ENCODE assay signal across 8 cellular contexts in genomic region chr14:21437063-21437901, GRCh38. TPM values are rescaled to one million over a fixed set of nuclear protein-coding genes. Genes with fewer than 3 reads are reported as not detected.
DNase-seq lines count a peak whose midpoint lies in the region; ATAC-seq and TF ChIP-seq lines count a peak whose summit lies in the region.

No MANE protein-coding gene starts in this region.

- peaks cover 92% of the 10 kb centered on the region for H3K79me2 ChIP-seq in PC-3 (ENCODE audit: low read length)

- no peaks in the 10 kb centered on the region for H3K9me2 ChIP-seq in PC-3 (replicated peaks; ENCODE audit: low read length)

- H3K27me3 ChIP-seq in PC-3 (ENCODE audit: low read length) (no peaks in the 10 kb centered on the region), mucosa of rectum (ENCODE audit: control insufficient read depth in 2 of 2, insufficient read depth in 2 of 2, low read length in 2 of 2) (no peaks in the 10 kb centered on the region)

- BruUV-seq in PC-3 (replicated peaks; lab: Mats Ljungman, UMichigan): TSS peak; percentile 94

- H2AFZ ChIP-seq in PC-3 (ENCODE audit: low read length): peak overlapping the region; percentile 73

- peak overlapping the region; percentile 88 for H3K4me3 ChIP-seq in Jurkat, Clone E6-1 (ENCODE audit: low read length)
- H3K4me3 ChIP-seq in PC-3 (ENCODE audit: low read length): peak overlapping the region; percentile 85
- H3K4me3 ChIP-seq in mucosa of rectum (ENCODE audit: low read length in 2 of 2): peak overlapping the region; percentile 97 to 100

- ATAC-seq in GM21717 (IDR thresholded peaks at IDR 0.05; ENCODE audit: unreplicated experiment): peak; percentile 97
- ATAC-seq in PC-3: peak; percentile 99

- peak overlapping the region; percentile 89 for H3K4me3 Mint-ChIP-seq in activated T-cell treated with anti-CD3 and anti-CD28 coated beads, Interleukin-2, amount 50 U/mL, for 24 hours

- H3F3A ChIP-seq in PC-3 (ENCODE audit: low read length, unreplicated experiment): no peaks in the 10 kb centered on the region

- peak; percentile 97 for DNase-seq in DMS53 (lab: John Stamatoyannopoulos, UW)
- DNase-seq in Jurkat, Clone E6-1 (ENCODE audit: low read depth, low spot score): peak; percentile 98
- DNase-seq in PC-3: peak; percentile 99
- DNase-seq in activated T-cell treated with anti-CD3 and anti-CD28 coated beads, Interleukin-2, amount 50 U/mL, for 24 hours: peak; percentile 99
- DNase-seq in erythroblast (lab: John Stamatoyannopoulos, UW): peak; percentile 99
- DNase-seq in stimulated activated CD8-positive, alpha-beta memory T cell treated with anti-CD3 and anti-CD28 coated beads, Interleukin-4, amount 100 ng/mL, for 4 hours (ENCODE audit: low read depth in 2 of 2, low spot score in 1 of 2): peak; percentile 96 to 99

- H3K27ac ChIP-seq in PC-3 (ENCODE audit: low read length) (peak overlapping the region; percentile 45), mucosa of rectum (ENCODE audit: low read depth in 2 of 2, low read length in 2 of 2) (peak overlapping the region; percentile 86 to 88)

- H3K27me3 Mint-ChIP-seq in activated T-cell treated with anti-CD3 and anti-CD28 coated beads, Interleukin-2, amount 50 U/mL, for 24 hours: no peaks in the 10 kb centered on the region

- H3K9ac ChIP-seq in PC-3 (ENCODE audit: low read length) (peak overlapping the region; percentile 85), mucosa of rectum (ENCODE audit: low read depth in 1 of 2, low read length in 2 of 2) (peak overlapping the region; percentile 84 to 92)

- intact Hi-C loops in PC-3 (cut with micrococcal nuclease): loop anchor here (1.0 kb wide), 2 partner anchors 19 to 39 kb away; partner anchors contain the start of genes CHD8 and RAB2B

- peak; percentile 64 for TF ChIP-seq POLR2A in erythroblast (IDR thresholded peaks at IDR 0.05; ENCODE audit: low read length)

- H3K4me1 ChIP-seq in PC-3 (ENCODE audit: insufficient read depth, low read length) (peaks cover 15% of the 10 kb centered on the region), mucosa of rectum (ENCODE audit: control insufficient read depth in 2 of 2, insufficient read depth in 2 of 2, low read length in 2 of 2) (peaks cover 11 to 15% of the 10 kb centered on the region in 2 donors)

- peak overlapping the region; percentile 95 for H3K4me2 ChIP-seq in PC-3 (ENCODE audit: low read length)

- H3K36me3 ChIP-seq in PC-3 (ENCODE audit: low read depth, low read length) (0 out of 2 replicates have a peak, but pooled peaks cover 6% of the 10 kb centered on the region), mucosa of rectum (ENCODE audit: control insufficient read depth in 2 of 2, insufficient read depth in 2 of 2, low read length in 2 of 2) (no peaks in the 10 kb centered on the region)

- CTCF ChIA-PET in PC-3 (lab: Charles Lee): interaction anchor here (1.1 to 1.2 kb wide), 2 partner anchors 18 to 40 kb away, joined by 4 to 17 read pairs; partner anchors contain the start of genes CHD8 and TOX4

- POLR2A ChIA-PET in PC-3 (lab: Charles Lee; ENCODE audit: unreplicated experiment): interaction anchor here (0.6 to 1.2 kb wide), 4 partner anchors 13 to 99 kb away, joined by 4 to 16 read pairs (median 7); partner anchors contain the start of gene CHD8

- 0 out of 2 replicates have a peak, but pooled peaks cover 3% of the 10 kb centered on the region for H4K20me1 ChIP-seq in PC-3 (ENCODE audit: low read length)

- H3K36me3 Mint-ChIP-seq in activated T-cell treated with anti-CD3 and anti-CD28 coated beads, Interleukin-2, amount 50 U/mL, for 24 hours (ENCODE audit: low read depth): peaks cover 47% of the 10 kb centered on the region

- no peaks in the 10 kb centered on the region for H3K9me3 Mint-ChIP-seq in activated T-cell treated with anti-CD3 and anti-CD28 coated beads, Interleukin-2, amount 50 U/mL, for 24 hours

- TF ChIP-seq CTCF in PC-3 (conservative IDR thresholded peaks at IDR 0.05; ENCODE audit: low read depth, low read length): no peak

- H3K9me3 ChIP-seq in PC-3 (ENCODE audit: low read length): no peaks in the 10 kb centered on the region
- H3K9me3 ChIP-seq in mucosa of rectum (ENCODE audit: control insufficient read depth in 2 of 2, low read length in 2 of 2): no peaks in the 10 kb centered on the region

- H3K27ac Mint-ChIP-seq in activated T-cell treated with anti-CD3 and anti-CD28 coated beads, Interleukin-2, amount 50 U/mL, for 24 hours: peak overlapping the region; percentile 88

- H3K4me1 Mint-ChIP-seq in activated T-cell treated with anti-CD3 and anti-CD28 coated beads, Interleukin-2, amount 50 U/mL, for 24 hours (ENCODE audit: low read depth): peaks cover 65% of the 10 kb centered on the region

RNA-seq across cellular contexts. Expression of gene CHD8, which starts 18.6 kb away (rescaled TPM):
- polyA plus RNA-seq in Jurkat, Clone E6-1 (2012; ENCODE audit: insufficient read depth, insufficient read length): 38.9 TPM
- 57.4 and 81.0 TPM in 2 replicates for total RNA-seq in PC-3 (2014; rRNA removed)

RNA-seq across cellular contexts. Expression of gene RAB2B, which starts 39.5 kb away (rescaled TPM):
- 31.2 TPM for polyA plus RNA-seq in Jurkat, Clone E6-1 (2012; ENCODE audit: insufficient read depth, insufficient read length)
- total RNA-seq in PC-3 (2014; rRNA removed): 11.7 and 26.8 TPM in 2 replicates

RNA-seq across cellular contexts. Expression of gene TOX4, which starts 39.7 kb away (rescaled TPM):
- 64.1 TPM for polyA plus RNA-seq in Jurkat, Clone E6-1 (2012; ENCODE audit: insufficient read depth, insufficient read length)
- 26.7 and 38.5 TPM in 2 replicates for total RNA-seq in PC-3 (2014; rRNA removed)

RNA-seq across cellular contexts. Expression of gene SUPT16H, which starts 53.5 kb away (rescaled TPM):
- 163 TPM for polyA plus RNA-seq in Jurkat, Clone E6-1 (2012; ENCODE audit: insufficient read depth, insufficient read length)
- 92.6 and 102 TPM in 2 replicates for total RNA-seq in PC-3 (2014; rRNA removed)

Comparison
In these comparisons a context has a peak if more than half of its experiments do, and no peak if none do; other contexts are left out.
1. Peak in every context shown above with its lines: DNase-seq, ATAC-seq, H3K4me3 ChIP-seq and H3K27ac ChIP-seq.